17 cellular contexts compared by ENCODE assay signal in the genomic region with DNA sequence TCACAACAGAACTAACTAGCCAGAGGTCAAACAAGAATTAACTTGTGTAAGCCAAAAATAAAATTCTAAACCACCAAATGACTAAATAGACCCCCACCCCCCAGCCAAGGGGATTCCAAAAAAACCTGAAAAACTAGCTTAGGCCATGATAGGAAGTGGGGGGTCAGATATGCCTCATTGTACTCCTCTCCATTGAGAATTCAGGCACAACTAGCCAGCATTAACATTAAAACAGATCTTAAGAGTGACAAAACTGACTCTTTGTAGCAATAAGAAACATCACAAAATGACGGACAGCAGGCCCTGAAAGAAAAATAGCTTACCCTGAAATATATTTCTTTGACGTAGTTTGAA.
"Had no signal": no experiment of that assay in that cellular context is flagged by ENCODE, and none has a peak within 500 bp of the region (broad histone marks: within the 10 kb centered on the region; RNA-seq: fewer than 3 reads in every experiment).

No MANE protein-coding gene starts in this region.

- H3K36me3 ChIP-seq: gastrocnemius medialis, heart right ventricle, sigmoid colon had no signal

- H3K4me1 Mint-ChIP-seq: activated CD4-positive, alpha-beta T cell treated with anti-CD3 and anti-CD28 coated beads for 36 hours; naive thymus-derived CD4-positive, alpha-beta T cell; T-cell had no signal

- H3K4me3 Mint-ChIP-seq: activated CD4-positive, alpha-beta T cell treated with anti-CD3 and anti-CD28 coated beads for 36 hours; activated CD8-positive, alpha-beta T cell treated with anti-CD3 and anti-CD28 coated beads for 36 hours; activated T-helper 1 cell treated with anti-CD3 and anti-CD28 coated beads, Interleukin-12 subunit alpha, Interleukin-12 subunit beta, Interleukin-2, Interleukin-4 antibody, amounts not matched to agents 30 ng/mL and 10 ng/mL and 1 ng/mL, durations not matched to agents 14 hours and 24 hours and 36 hours; naive thymus-derived CD4-positive, alpha-beta T cell; stimulated activated naive B cell treated with anti-CD40 and anti-IgM and Interleukin-4, amounts not matched to agents 10 μg/mL and 1 μg/mL and 100 μg/mL, for 72 hours; T-cell had no signal

- H3K4me3 ChIP-seq: coronary artery, gastrocnemius medialis, heart right ventricle, sigmoid colon had no signal

- H3K27ac Mint-ChIP-seq: activated CD4-positive, alpha-beta T cell treated with anti-CD3 and anti-CD28 coated beads for 36 hours; activated CD8-positive, alpha-beta T cell treated with anti-CD3 and anti-CD28 coated beads for 36 hours; activated T-helper 1 cell treated with anti-CD3 and anti-CD28 coated beads, Interleukin-12 subunit alpha, Interleukin-12 subunit beta, Interleukin-2, Interleukin-4 antibody, amounts not matched to agents 30 ng/mL and 10 ng/mL and 1 ng/mL, durations not matched to agents 14 hours and 24 hours and 36 hours; naive thymus-derived CD4-positive, alpha-beta T cell; stimulated activated naive B cell treated with anti-CD40 and anti-IgM and Interleukin-4, amounts not matched to agents 10 μg/mL and 1 μg/mL and 100 μg/mL, for 72 hours; T-cell had no signal

- H3K27ac ChIP-seq: coronary artery, gastrocnemius medialis, heart right ventricle, sigmoid colon had no signal

- H3K36me3 Mint-ChIP-seq: stimulated activated naive B cell treated with anti-CD40 and anti-IgM and Interleukin-4, amounts not matched to agents 10 μg/mL and 1 μg/mL and 100 μg/mL, for 72 hours; T-cell had no signal

- DNase-seq: activated CD4-positive, alpha-beta T cell treated with anti-CD3 and anti-CD28 coated beads for 36 hours; activated CD8-positive, alpha-beta T cell treated with anti-CD3 and anti-CD28 coated beads for 36 hours; activated naive CD4-positive, alpha-beta T cell treated with Interleukin-2 at 50 U/mL for 16 hours; caudate nucleus; effector CD8-positive, alpha-beta T cell; gastrocnemius medialis; heart right ventricle; naive thymus-derived CD4-positive, alpha-beta T cell; sigmoid colon; stimulated activated CD4-positive, alpha-beta T cell treated with anti-CD3 and anti-CD28 coated beads, Interleukin-2, amount 100 ng/mL, for 24 hours; stimulated activated naive B cell treated with anti-CD40 and anti-IgM and Interleukin-4, amounts not matched to agents 10 μg/mL and 1 μg/mL and 100 μg/mL, for 72 hours; substantia nigra; T-cell; T1000; trophoblast cell had no signal

- H3K9me3 ChIP-seq: gastrocnemius medialis, heart right ventricle, sigmoid colon had no signal

- H3K4me1 ChIP-seq: gastrocnemius medialis, heart right ventricle, sigmoid colon had no signal

- H3K27me3 ChIP-seq: gastrocnemius medialis, sigmoid colon had no signal

- H3K9me3 Mint-ChIP-seq: activated CD8-positive, alpha-beta T cell treated with anti-CD3 and anti-CD28 coated beads for 36 hours; activated T-helper 1 cell treated with anti-CD3 and anti-CD28 coated beads, Interleukin-12 subunit alpha, Interleukin-12 subunit beta, Interleukin-2, Interleukin-4 antibody, amounts not matched to agents 30 ng/mL and 10 ng/mL and 1 ng/mL, durations not matched to agents 14 hours and 24 hours and 36 hours had no signal
